ENCODE assay signal across 26 cellular contexts in genomic region chr12:112932485-112933151, GRCh38. TPM values are rescaled to one million over a fixed set of nuclear protein-coding genes. Genes with fewer than 3 reads are reported as not detected.
DNase-seq lines count a peak whose midpoint lies in the region; ATAC-seq and TF ChIP-seq lines count a peak whose summit lies in the region.
"Had no signal": no experiment of that assay in that cellular context is flagged by ENCODE, and none has a peak within 500 bp of the region (broad histone marks: within the 10 kb centered on the region; RNA-seq: fewer than 3 reads in every experiment).

No MANE protein-coding gene starts in this region.

- intact Hi-C loops in A673 (cut with micrococcal nuclease; ENCODE audit: unreplicated experiment), result no loop called here

- no peak overlapping the region for H3K27ac Mint-ChIP-seq in WTC11
- H3K27ac Mint-ChIP-seq: activated T-cell treated with anti-CD3 and anti-CD28 coated beads, Interleukin-2, amount 50 U/mL, for 24 hours; natural killer cell; T-helper 1 cell treated with Interleukin-12 subunit alpha and Interleukin-12 subunit beta and Interleukin-4 antibody, amounts not matched to agents 30 μg/mL and 1 μg/mL, for 36 hours had no signal

- DNase-seq in A673 (ENCODE audit: low spot score) (peak; percentile 64), H7 (peak; percentile 68), WTC11 (ENCODE audit: low spot score) (no peak), iPS-NIHi7 (ENCODE audit: extremely low spot score) (peak; percentile 41), AML-193 (lab: John Stamatoyannopoulos, UW) (no peak), NCI-H345 (lab: John Stamatoyannopoulos, UW) (no peak), Ammon's horn (ENCODE audit: low spot score) (no peak)
- DNase-seq: ACHN; activated CD4-positive, alpha-beta T cell treated with anti-CD3 and anti-CD28 coated beads for 48 hours; activated T-cell treated with anti-CD3 and anti-CD28 coated beads, Interleukin-2, amount 50 U/mL, for 24 hours; adrenal gland; body of pancreas; GOT3; kidney; MG63; natural killer cell; NCI-H2081 treated with DMSO at 0.1 percent for 48 hours; SK-N-SH; stimulated activated CD4-positive, alpha-beta T cell treated with anti-CD3 and anti-CD28 coated beads, Interleukin-1b, Interleukin-23, amount 100 ng/mL, for 48 hours; stimulated activated CD8-positive, alpha-beta memory T cell treated with anti-CD3 and anti-CD28 coated beads, Interleukin-4, amount 100 ng/mL, for 48 hours; transverse colon had no signal

- H3K4me1 Mint-ChIP-seq in WTC11, result peaks cover 9% of the 10 kb centered on the region

- BruUV-seq in A673 (replicated peaks; lab: Mats Ljungman, UMichigan), result no TSS peak

- H3K27me3 ChIP-seq in A673 (replicated peaks; ENCODE audit: insufficient read depth, low read depth, low read length, poor library complexity), result no peaks in the 10 kb centered on the region
- H3K27me3 ChIP-seq in H7 (ENCODE audit: control insufficient read depth, insufficient read depth, low read length), result no peaks in the 10 kb centered on the region; the same call in 1 of the 2 replicates
- H3K27me3 ChIP-seq: adrenal gland, BLaER1, body of pancreas, gastroesophageal sphincter, MG63, transverse colon had no signal

- H3K27me3 Mint-ChIP-seq in WTC11 (ENCODE audit: low read depth), result peaks cover 9% of the 10 kb centered on the region
- H3K27me3 Mint-ChIP-seq: activated T-cell treated with anti-CD3 and anti-CD28 coated beads, Interleukin-2, amount 50 U/mL, for 24 hours had no signal

- CTCF ChIA-PET in A673 (lab: Charles Lee), result no interaction called here
- CTCF ChIA-PET in WTC11 (lab: Charles Lee), result interaction anchor here (1.0 to 1.4 kb wide), 3 partner anchors 32 to 155 kb away, joined by 3 to 7 read pairs (median 4); no protein-coding TSS in a partner anchor

- no peaks in the 10 kb centered on the region for H3K4me1 ChIP-seq in A673 (ENCODE audit: insufficient read depth, low read length, poor library complexity, severe bottlenecking)
- H3K4me1 ChIP-seq: adrenal gland, BLaER1, body of pancreas, gastroesophageal sphincter had no signal

- peaks cover 10% of the 10 kb centered on the region for H3K9me3 Mint-ChIP-seq in WTC11
- H3K9me3 Mint-ChIP-seq: natural killer cell had no signal

- ATAC-seq in WTC11 (peak; percentile 86), GM21447 (IDR thresholded peaks at IDR 0.05; ENCODE audit: unreplicated experiment) (no peak)
- ATAC-seq: body of pancreas, gastroesophageal sphincter, natural killer cell had no signal

- no peaks in the 10 kb centered on the region for H3K9me3 ChIP-seq in A673 (ENCODE audit: low read depth, low read length, poor library complexity, severe bottlenecking)
- H3K9me3 ChIP-seq: adrenal gland, body of pancreas, MG63, SK-N-SH, transverse colon had no signal

- H3K36me3 Mint-ChIP-seq in WTC11, result peaks cover 2% of the 10 kb centered on the region
- H3K36me3 Mint-ChIP-seq: natural killer cell had no signal

- H3K36me3 ChIP-seq in A673 (ENCODE audit: insufficient read depth, low read length, poor library complexity, severe bottlenecking), result no peaks in the 10 kb centered on the region
- no peaks in the 10 kb centered on the region for H3K36me3 ChIP-seq in H7 (replicated peaks; ENCODE audit: control insufficient read depth, insufficient read depth, low read length)
- H3K36me3 ChIP-seq: adrenal gland, BLaER1, gastroesophageal sphincter, MG63, transverse colon had no signal

- TF ChIP-seq CTCF in A673 (conservative IDR thresholded peaks at IDR 0.05; ENCODE audit: low read depth, low read length) (no peak), WTC11 (IDR thresholded peaks at IDR 0.05) (no peak)

- H3K4me3 ChIP-seq in A673 (ENCODE audit: low read depth, low read length, poor library complexity, severe bottlenecking) (no peak overlapping the region), H7 (ENCODE audit: insufficient read depth, low read depth, low read length) (no peak overlapping the region)
- H3K4me3 ChIP-seq: adrenal gland, BLaER1, body of pancreas, gastroesophageal sphincter, MG63, smooth muscle cell, transverse colon had no signal

- POLR2A ChIA-PET in A673 (lab: Charles Lee; ENCODE audit: low non-redundant PET) (no interaction called here), WTC11 (lab: Charles Lee) (no interaction called here)

- H3K27ac ChIP-seq in A673 (ENCODE audit: low read depth, low read length, poor library complexity, severe bottlenecking), result no peak overlapping the region
- H3K27ac ChIP-seq: adrenal gland, BLaER1, body of pancreas, gastroesophageal sphincter, transverse colon had no signal

- H3K4me3 Mint-ChIP-seq in WTC11, result no peak overlapping the region
- H3K4me3 Mint-ChIP-seq: activated T-cell treated with anti-CD3 and anti-CD28 coated beads, Interleukin-2, amount 50 U/mL, for 24 hours; natural killer cell; T-helper 1 cell treated with Interleukin-12 subunit alpha and Interleukin-12 subunit beta and Interleukin-4 antibody, amounts not matched to agents 30 μg/mL and 1 μg/mL, for 36 hours had no signal

TF ChIP-seq in WTC11, 78 proteins besides CTCF, POLR2A, EP300 and RAD21:
- TF ChIP-seq ESRRA (CRISPR knock-in tag; IDR thresholded peaks at IDR 0.05; ENCODE audit: borderline replicate concordance), result no peak
- TF ChIP-seq GTF2I (CRISPR knock-in tag; conservative IDR thresholded peaks at IDR 0.05), result peak; percentile 93

RNA-seq across cellular contexts. Expression of gene OAS3, which starts 5.7 kb away (rescaled TPM):
- 36.9 and 42.6 TPM in 2 replicates for total RNA-seq in A673 (2021)
- total RNA-seq in H7 (2014; rRNA removed; shearing (Covaris generic)), result 0.21 and 3.6 TPM in 2 replicates
- total RNA-seq in WTC11 (2021), result 1.2 to 1.6 TPM (median 1.4 TPM) in 3 replicates

RNA-seq across cellular contexts. Expression of gene OAS1, which starts 25.9 kb away (rescaled TPM):
- total RNA-seq in A673 (2021), result 12.4 and 15.6 TPM in 2 replicates
- total RNA-seq in H7 (2014; rRNA removed; shearing (Covaris generic)), result 0.62 and 0.96 TPM in 2 replicates
- 0.24 to 0.30 TPM (median 0.27 TPM) in 3 replicates for total RNA-seq in WTC11 (2021)
- total RNA-seq: smooth muscle cell had no signal

RNA-seq across cellular contexts. Expression of gene OAS2, which starts 45.7 kb away (rescaled TPM):
- total RNA-seq in A673 (2021) (not detected in 2 replicates), WTC11 (2021) (0.27 to 0.48 TPM (median 0.28 TPM) in 3 replicates)
- not detected in 2 replicates for total RNA-seq in H7 (2014; rRNA removed; shearing (Covaris generic))
- total RNA-seq: smooth muscle cell had no signal

Comparison
In these comparisons a context has a peak if more than half of its experiments do, and no peak if none do; other contexts are left out.
1. DNase-seq: peak in A673 (single experiment), H7 (single experiment) and iPS-NIHi7 (single experiment); none in WTC11 (single experiment), AML-193 (0 of 2), NCI-H345 (single experiment) and Ammon's horn (single experiment).